ENCODE assay signal across 9 cellular contexts in genomic region chr2:36356990-36357505, GRCh38. TPM values are rescaled to one million over a fixed set of nuclear protein-coding genes. Genes with fewer than 3 reads are reported as not detected.
DNase-seq lines count a peak whose midpoint lies in the region; ATAC-seq, FAIRE-seq and TF ChIP-seq lines count a peak whose summit lies in the region.
"Had no signal": no experiment of that assay in that cellular context is flagged by ENCODE, and none has a peak within 500 bp of the region (broad histone marks: within the 10 kb centered on the region; RNA-seq: fewer than 3 reads in every experiment).

No MANE protein-coding gene starts in this region.

- H3K4me3 Mint-ChIP-seq in activated naive CD8-positive, alpha-beta T cell treated with anti-CD3 and anti-CD28 coated beads, Interleukin-2, amount 10 ng/mL, durations not matched to agents 7 days and 5 days = peak overlapping the region; percentile 86

- peaks cover 22% of the 10 kb centered on the region for H3K4me1 Mint-ChIP-seq in activated naive CD8-positive, alpha-beta T cell treated with anti-CD3 and anti-CD28 coated beads, Interleukin-2, amount 10 ng/mL, durations not matched to agents 7 days and 5 days

- POLR2A ChIA-PET in activated naive CD8-positive, alpha-beta T cell treated with anti-CD3 and anti-CD28 coated beads, Interleukin-2, amount 10 ng/mL, durations not matched to agents 7 days and 5 days (lab: Charles Lee) = interaction anchor here (1.7 kb wide), 1 partner anchor 111 kb away, joined by 3 read pairs; no protein-coding TSS in a partner anchor

- H3K27ac ChIP-seq in DOHH2 (ENCODE audit: low read depth, low read length) (peak overlapping the region; percentile 96), iPS-18a (ENCODE audit: low read length) (no peak overlapping the region), small intestine (ENCODE audit: low read depth in 1 of 2, low read length in 1 of 2) (peak overlapping the region; percentile 13 to 92)

- FAIRE-seq in small intestine (lab: Jason Lieb, UNC) = no peak
- FAIRE-seq: TTC549 had no signal

- peaks cover 55% of the 10 kb centered on the region for H3K79me2 ChIP-seq in DOHH2 (ENCODE audit: control insufficient read depth, low read length)

- H3K9me3 ChIP-seq in DOHH2 (ENCODE audit: control insufficient read depth, insufficient read depth, low read length) (no peaks in the 10 kb centered on the region), iPS-18a (ENCODE audit: control insufficient read depth, low read depth, low read length) (no peaks in the 10 kb centered on the region), small intestine (ENCODE audit: control insufficient read depth, low read depth) (no peaks in the 10 kb centered on the region)

- ATAC-seq in GM21381 (IDR thresholded peaks at IDR 0.05; ENCODE audit: unreplicated experiment) (peak; percentile 19), HG03039 (IDR thresholded peaks at IDR 0.05; ENCODE audit: unreplicated experiment) (no peak), GM19035 (IDR thresholded peaks at IDR 0.05; ENCODE audit: unreplicated experiment) (no peak)
- no peak for ATAC-seq in activated naive CD8-positive, alpha-beta T cell treated with anti-CD3 and anti-CD28 coated beads, Interleukin-2, amount 10 ng/mL, durations not matched to agents 7 days and 5 days (ENCODE audit: low read depth)

- no peaks in the 10 kb centered on the region for H3K9me3 Mint-ChIP-seq in activated naive CD8-positive, alpha-beta T cell treated with anti-CD3 and anti-CD28 coated beads, Interleukin-2, amount 10 ng/mL, durations not matched to agents 7 days and 5 days

- H3K4me1 ChIP-seq in DOHH2 (ENCODE audit: control insufficient read depth, low read length) = peaks cover 76% of the 10 kb centered on the region
- peaks cover 47% of the 10 kb centered on the region for H3K4me1 ChIP-seq in iPS-18a (ENCODE audit: control insufficient read depth, low read depth, low read length)
- H3K4me1 ChIP-seq in small intestine (ENCODE audit: control insufficient read depth in 2 of 2, insufficient read depth in 1 of 2, low read depth in 1 of 2, low read length in 1 of 2) = peaks cover 0 to 10% of the 10 kb centered on the region in 2 donors

- DNase-seq in LNCaP clone FGC (ENCODE audit: low read depth) (no peak), small intestine (peak; percentile 57)
- no peak for DNase-seq in activated naive CD8-positive, alpha-beta T cell treated with anti-CD3 and anti-CD28 coated beads, Interleukin-2, amount 10 ng/mL, durations not matched to agents 7 days and 5 days

- H3K9ac ChIP-seq in iPS-18a (ENCODE audit: low read length) = peak overlapping the region; percentile 74

- H3K4me3 ChIP-seq in DOHH2 (ENCODE audit: low read length) (peak overlapping the region; percentile 97), LNCaP clone FGC (ENCODE audit: low read depth, low read length) (peak overlapping the region; percentile 37), iPS-18a (ENCODE audit: low read length) (peak overlapping the region; percentile 96), small intestine (ENCODE audit: low read depth in 1 of 2, low read length in 2 of 2) (peak overlapping the region; percentile 89 to 93)

- H3F3A ChIP-seq in DOHH2 (ENCODE audit: control insufficient read depth, insufficient read depth) = peaks cover 39% of the 10 kb centered on the region

- TF ChIP-seq CTCF in DOHH2 (IDR thresholded peaks at IDR 0.05; ENCODE audit: low read depth, low read length, poor library complexity, severe bottlenecking) (no peak), LNCaP clone FGC (IDR thresholded peaks at IDR 0.05; ENCODE audit: control insufficient read depth, extremely low read depth, insufficient read depth) (no peak)

- no peaks in the 10 kb centered on the region for H3K9me2 ChIP-seq in DOHH2 (replicated peaks; ENCODE audit: control insufficient read depth, low read length)

- H3K36me3 Mint-ChIP-seq in activated naive CD8-positive, alpha-beta T cell treated with anti-CD3 and anti-CD28 coated beads, Interleukin-2, amount 10 ng/mL, durations not matched to agents 7 days and 5 days = no peaks in the 10 kb centered on the region

- peak overlapping the region; percentile 97 for H3K4me2 ChIP-seq in DOHH2 (ENCODE audit: low read length)

- H3K36me3 ChIP-seq in DOHH2 (ENCODE audit: control insufficient read depth, low read length) (peaks cover 36% of the 10 kb centered on the region), iPS-18a (ENCODE audit: control insufficient read depth, low read depth, low read length) (no peaks in the 10 kb centered on the region), small intestine (ENCODE audit: control insufficient read depth in 2 of 2, insufficient read depth in 2 of 2, low read length in 2 of 2) (no peaks in the 10 kb centered on the region)

- 0 to 2% (median 1%) methylated on average over 26 to 31 of the region's 31 CpGs for WGBS in small intestine, 3 donors

- H3K27ac Mint-ChIP-seq in activated naive CD8-positive, alpha-beta T cell treated with anti-CD3 and anti-CD28 coated beads, Interleukin-2, amount 10 ng/mL, durations not matched to agents 7 days and 5 days = peak overlapping the region; percentile 22

- H4K20me1 ChIP-seq in DOHH2 (ENCODE audit: control insufficient read depth, insufficient read depth, low read depth, low read length) = peaks cover 38% of the 10 kb centered on the region

- peaks cover 50% of the 10 kb centered on the region for H3K27me3 Mint-ChIP-seq in activated naive CD8-positive, alpha-beta T cell treated with anti-CD3 and anti-CD28 coated beads, Interleukin-2, amount 10 ng/mL, durations not matched to agents 7 days and 5 days

- H3K27me3 ChIP-seq in DOHH2 (ENCODE audit: control insufficient read depth, low read length) = no peaks in the 10 kb centered on the region
- peaks cover 24% of the 10 kb centered on the region for H3K27me3 ChIP-seq in iPS-18a (ENCODE audit: control insufficient read depth, insufficient read depth, low read length)
- H3K27me3 ChIP-seq in small intestine (ENCODE audit: control insufficient read depth in 2 of 2, insufficient read depth in 2 of 2, low read length in 2 of 2) = no peaks in the 10 kb centered on the region

RNA-seq across cellular contexts. Expression of gene CRIM1, which starts 1.5 kb away (rescaled TPM):
- 1 to 10 TPM; 3.2 to 3.5 TPM for total RNA-seq in activated naive CD8-positive, alpha-beta T cell treated with anti-CD3 and anti-CD28 coated beads, Interleukin-2, amount 10 ng/mL, durations not matched to agents 7 days and 5 days
- polyA plus RNA-seq in small intestine = 10 to 100 TPM in 1 of 3 donors, 1 to 10 TPM in 1, under 1 TPM in 1; 0.89 to 17.4 (median 1.1) TPM

Comparison
In these comparisons a context has a peak if more than half of its experiments do, and no peak if none do; other contexts are left out.
1. H3K4me3 ChIP-seq: peak in every context shown above with its lines; median percentile 97 in DOHH2; 96 in iPS-18a; 91 in small intestine; 37 in LNCaP clone FGC.